Comparison of ENCODE assay signal across 23 cellular contexts in genomic region chr6:161584929-161585328, GRCh38.
"Had no signal": no experiment of that assay in that cellular context is flagged by ENCODE, and none has a peak within 500 bp of the region (broad histone marks: within the 10 kb centered on the region; RNA-seq: fewer than 3 reads in every experiment).

No MANE protein-coding gene starts in this region.

- H3K27me3 ChIP-seq: colonic mucosa had no signal

- H3K36me3 ChIP-seq: colonic mucosa had no signal

- H3K4me1 Mint-ChIP-seq: activated CD4-positive, alpha-beta memory T cell treated with anti-CD3 and anti-CD28 coated beads, Interleukin-2, amount 10 ng/mL, durations not matched to agents 7 days and 5 days; activated CD4-positive, alpha-beta T cell treated with anti-CD3 and anti-CD28 coated beads, Interleukin-2, amount 10 ng/mL, durations not matched to agents 7 days and 5 days had no signal

- H3K36me3 Mint-ChIP-seq: activated naive CD8-positive, alpha-beta T cell; WTC11 had no signal

- H3K9me3 Mint-ChIP-seq: activated CD4-positive, alpha-beta memory T cell treated with anti-CD3 and anti-CD28 coated beads, Interleukin-2, amount 10 ng/mL, durations not matched to agents 7 days and 5 days; activated T-cell treated with anti-CD3 and anti-CD28 coated beads, Interleukin-2, amount 50 U/mL, for 24 hours; activated T-cell treated with anti-CD3 and anti-CD28 coated beads, Interleukin-2, amount 50 U/mL, for 72 hours; WTC11 had no signal

- H3K9me3 ChIP-seq: colonic mucosa had no signal

- H3K4me3 ChIP-seq: colonic mucosa had no signal

- H3K27me3 Mint-ChIP-seq: activated CD4-positive, alpha-beta memory T cell treated with anti-CD3 and anti-CD28 coated beads, Interleukin-2, amount 10 ng/mL, durations not matched to agents 7 days and 5 days; activated CD4-positive, alpha-beta T cell treated with anti-CD3 and anti-CD28 coated beads, Interleukin-2, amount 10 ng/mL, durations not matched to agents 7 days and 5 days; activated naive CD8-positive, alpha-beta T cell; activated T-cell treated with anti-CD3 and anti-CD28 coated beads, Interleukin-2, amount 50 U/mL, for 24 hours had no signal

- H3K27ac Mint-ChIP-seq: activated CD4-positive, alpha-beta memory T cell treated with anti-CD3 and anti-CD28 coated beads, Interleukin-2, amount 10 ng/mL, durations not matched to agents 7 days and 5 days; activated CD4-positive, alpha-beta T cell treated with anti-CD3 and anti-CD28 coated beads, Interleukin-2, amount 10 ng/mL, durations not matched to agents 7 days and 5 days; activated naive CD8-positive, alpha-beta T cell; activated T-cell treated with anti-CD3 and anti-CD28 coated beads, Interleukin-2, amount 50 U/mL, for 24 hours; activated T-cell treated with anti-CD3 and anti-CD28 coated beads, Interleukin-2, amount 50 U/mL, for 72 hours; WTC11 had no signal

- H3K4me3 Mint-ChIP-seq: activated CD4-positive, alpha-beta memory T cell treated with anti-CD3 and anti-CD28 coated beads, Interleukin-2, amount 10 ng/mL, durations not matched to agents 7 days and 5 days; activated CD4-positive, alpha-beta T cell treated with anti-CD3 and anti-CD28 coated beads, Interleukin-2, amount 10 ng/mL, durations not matched to agents 7 days and 5 days; activated naive CD8-positive, alpha-beta T cell; activated T-cell treated with anti-CD3 and anti-CD28 coated beads, Interleukin-2, amount 50 U/mL, for 24 hours; activated T-cell treated with anti-CD3 and anti-CD28 coated beads, Interleukin-2, amount 50 U/mL, for 72 hours; WTC11 had no signal

- H3K4me1 ChIP-seq: colonic mucosa had no signal

- H3K27ac ChIP-seq: colonic mucosa, VCaP had no signal

- DNase-seq: activated CD4-positive, alpha-beta memory T cell treated with anti-CD3 and anti-CD28 coated beads, Interleukin-2, amount 10 ng/mL, durations not matched to agents 7 days and 5 days; activated CD4-positive, alpha-beta T cell treated with anti-CD3 and anti-CD28 coated beads for 1 hour; activated CD4-positive, alpha-beta T cell treated with anti-CD3 and anti-CD28 coated beads for 4 hours; activated CD4-positive, alpha-beta T cell treated with anti-CD3 and anti-CD28 coated beads, Interleukin-2, amount 10 ng/mL, durations not matched to agents 7 days and 5 days; activated CD4-positive, alpha-beta T cell treated with anti-CD3 and anti-CD28 coated beads, Interleukin-2, amount 50 U/mL, for 4 hours; activated CD8-positive, alpha-beta memory T cell treated with anti-CD3 and anti-CD28 coated beads, Interleukin-2, amount 50 U/mL, for 48 hours; activated gamma-delta T cell; activated naive CD4-positive, alpha-beta T cell; activated naive CD4-positive, alpha-beta T cell treated with anti-CD3 and anti-CD28 coated beads, Interleukin-2, amount 50 U/mL, for 16 hours; activated T-cell treated with anti-CD3 and anti-CD28 coated beads for 4 hours; activated T-cell treated with anti-CD3 and anti-CD28 coated beads, Interleukin-2, amount 50 U/mL, for 24 hours; activated T-cell treated with anti-CD3 and anti-CD28 coated beads, Interleukin-2, amount 50 U/mL, for 72 hours; amniotic stem cell; anterior cingulate cortex; central memory CD4-positive, alpha-beta T cell; cerebellar nuclear complex; colonic mucosa; effector CD8-positive, alpha-beta T cell; foreskin fibroblast; T-helper 2 cell had no signal
